In genomic region chr7:121023683-121024507, GRCh38 we compare ENCODE assay signal across 13 cellular contexts. TPM values are rescaled to one million over a fixed set of nuclear protein-coding genes. Genes with fewer than 3 reads are reported as not detected.
A peak's percentile ranks its signal among the peaks of the same experiment; 100 is the strongest.
DNase-seq lines count a peak whose midpoint lies in the region; ATAC-seq and TF ChIP-seq lines count a peak whose summit lies in the region.
"Had no signal": no experiment of that assay in that cellular context is flagged by ENCODE, and none has a peak within 500 bp of the region (broad histone marks: within the 10 kb centered on the region; RNA-seq: fewer than 3 reads in every experiment).

No MANE protein-coding gene starts in this region.

- no peaks in the 10 kb centered on the region for H3K36me3 ChIP-seq in ascending aorta
- H3K36me3 ChIP-seq in right lobe of liver = no peaks in the 10 kb centered on the region
- no peaks in the 10 kb centered on the region for H3K36me3 ChIP-seq in thyroid gland

- peak; percentile 22 for DNase-seq in HEK293T (ENCODE audit: extremely low spot score)
- DNase-seq in ascending aorta (ENCODE audit: low spot score in 2 of 2) = no peak
- DNase-seq in right lobe of liver = no peak
- no peak for DNase-seq in thyroid gland
- no peak for DNase-seq in DMS114 treated with DMSO at 0.1 percent for 48 hours (lab: John Stamatoyannopoulos, UW; ENCODE audit: unreplicated experiment)
- no peak for DNase-seq in superior temporal gyrus (ENCODE audit: extremely low spot score)
- DNase-seq in middle frontal gyrus (ENCODE audit: extremely low spot score, low spot score) = no peak
- DNase-seq in T1000 (lab: John Stamatoyannopoulos, UW) = no peak
- DNase-seq: activated naive CD8-positive, alpha-beta T cell treated with anti-CD3 and anti-CD28 coated beads, Interleukin-2, amount 10 ng/mL, durations not matched to agents 7 days and 5 days; NCI-H2029 treated with DMSO at 0.1 percent for 48 hours; stimulated activated CD4-positive, alpha-beta T cell treated with anti-CD3 and anti-CD28 coated beads, Interleukin-4, amount 100 ng/mL, for 4 hours had no signal

- TF ChIP-seq CTCF in ascending aorta (IDR thresholded peaks at IDR 0.05) = no peak
- TF ChIP-seq CTCF in right lobe of liver (IDR thresholded peaks at IDR 0.05) = no peak
- no peak for TF ChIP-seq CTCF in thyroid gland (IDR thresholded peaks at IDR 0.05)

- H3K27ac ChIP-seq in ascending aorta = peak overlapping the region; percentile 74 to 77
- peak overlapping the region; percentile 1 to 51 (median 49) for H3K27ac ChIP-seq in right lobe of liver
- H3K27ac ChIP-seq in thyroid gland = peak overlapping the region in 2 of 3 donors; percentile 45 to 69
- H3K27ac ChIP-seq: epithelial cell of prostate had no signal

- intact Hi-C loops in ascending aorta (cut with DNase I) = no loop called here
- intact Hi-C loops in right lobe of liver (cut with DNase I) = no loop called here
- intact Hi-C loops in thyroid gland (cut with DNase I) = no loop called here

- POLR2A ChIA-PET in HEK293T (lab: Yijun Ruan, JAX) = interaction anchor here (0.7 kb wide), 1 partner anchor 39 kb away, joined by 3 read pairs; no protein-coding TSS in a partner anchor

- H3K9me3 ChIP-seq in ascending aorta (peaks cover 0 to 6% of the 10 kb centered on the region in 2 donors), right lobe of liver (no peaks in the 10 kb centered on the region), thyroid gland (no peaks in the 10 kb centered on the region)

- peak; percentile 59 to 82 (median 68) for ATAC-seq in right lobe of liver

- H3K4me3 ChIP-seq in ascending aorta (peak overlapping the region; percentile 14 to 37), right lobe of liver (no peak overlapping the region), thyroid gland (replicated peaks in 1 of 3) (no peak overlapping the region)

- TF ChIP-seq POLR2A in right lobe of liver (IDR thresholded peaks at IDR 0.05) = no peak
- no peak for TF ChIP-seq POLR2A in thyroid gland (IDR thresholded peaks at IDR 0.05)

- CTCF ChIA-PET in HEK293T (lab: Yijun Ruan, JAX) = interaction anchor here (0.7 to 1.5 kb wide), 2 partner anchors 37 to 374 kb away, joined by 4 read pairs; no protein-coding TSS in a partner anchor

- no peaks in the 10 kb centered on the region for H3K27me3 ChIP-seq in ascending aorta
- H3K27me3 ChIP-seq in right lobe of liver = no peaks in the 10 kb centered on the region
- no peaks in the 10 kb centered on the region for H3K27me3 ChIP-seq in thyroid gland

- peaks cover 3 to 47% of the 10 kb centered on the region in 2 donors for H3K4me1 ChIP-seq in ascending aorta
- H3K4me1 ChIP-seq in right lobe of liver = peaks cover 0 to 36% (median 5%) of the 10 kb centered on the region in 4 donors
- peaks cover 21 to 25% of the 10 kb centered on the region in 2 donors for H3K4me1 ChIP-seq in thyroid gland

- 23% methylated on average over 8 of the region's 8 CpGs for WGBS in right lobe of liver (ENCODE audit: insufficient coverage, low coverage, low lambda C conversion rate, missing lambda C conversion rate)
- 26 to 34% methylated on average over 8 of the region's 8 CpGs for WGBS in thyroid gland, 2 donors

TF ChIP-seq in HEK293T, 16 proteins besides CTCF, POLR2A, EP300 and RAD21:
- TF ChIP-seq ELF4 (IDR thresholded peaks at IDR 0.05) = no peak
- no peak for TF ChIP-seq FOXA1 (IDR thresholded peaks at IDR 0.05)
- no peak for TF ChIP-seq NFRKB (IDR thresholded peaks at IDR 0.05)
- TF ChIP-seq TARDBP (IDR thresholded peaks at IDR 0.05) = no peak
- TF ChIP-seq SP1 (IDR thresholded peaks at IDR 0.05) = no peak
- no peak for TF ChIP-seq ARNT (IDR thresholded peaks at IDR 0.05)
- peak; percentile 66 for TF ChIP-seq CTBP1 (IDR thresholded peaks at IDR 0.05; ENCODE audit: borderline replicate concordance)
- TF ChIP-seq ZNF384 (IDR thresholded peaks at IDR 0.05) = no peak
- TF ChIP-seq HDGF (IDR thresholded peaks at IDR 0.05; ENCODE audit: borderline replicate concordance) = no peak
- TF ChIP-seq PKNOX1 (IDR thresholded peaks at IDR 0.05) = peak; percentile 78
- no peak for TF ChIP-seq FOXK2 (IDR thresholded peaks at IDR 0.05)
- no peak for TF ChIP-seq FOXM1 (IDR thresholded peaks at IDR 0.05; ENCODE audit: borderline replicate concordance)
- TF ChIP-seq L3MBTL2 (conservative IDR thresholded peaks at IDR 0.05) = no peak
- TF ChIP-seq LEF1 (IDR thresholded peaks at IDR 0.05; ENCODE audit: borderline replicate concordance) = no peak

RNA-seq across cellular contexts. Expression of gene CPED1, which starts 35.4 kb away (rescaled TPM):
- 69.5 TPM for total RNA-seq in ascending aorta
- 10 to 100 TPM; 24.3 to 45.8 (median 34.9) TPM for total RNA-seq in right lobe of liver
- 10 to 100 TPM in 2 of 4 donors, 1 to 10 TPM in 2; 7.4 to 19.6 (median 11.4) TPM for total RNA-seq in thyroid gland
- total RNA-seq: activated naive CD8-positive, alpha-beta T cell treated with anti-CD3 and anti-CD28 coated beads, Interleukin-2, amount 10 ng/mL, durations not matched to agents 7 days and 5 days; HT-29 had no signal

Comparison
In these comparisons a context has a peak if more than half of its experiments do, and no peak if none do; other contexts are left out.
1. H3K4me3 ChIP-seq: peak in ascending aorta (2 of 2); none in right lobe of liver (0 of 3) and thyroid gland (0 of 3).
2. Peak in every context shown above with its lines, with median percentiles within 50 percentile points of each other: H3K27ac ChIP-seq.